17 cellular contexts compared by ENCODE assay signal in genomic region chr10:133159611-133159949, GRCh38. TPM values are rescaled to one million over a fixed set of nuclear protein-coding genes. Genes with fewer than 3 reads are reported as not detected.
DNase-seq lines count a peak whose midpoint lies in the region; ATAC-seq, FAIRE-seq and TF ChIP-seq lines count a peak whose summit lies in the region.
"Had no signal": no experiment of that assay in that cellular context is flagged by ENCODE, and none has a peak within 500 bp of the region (broad histone marks: within the 10 kb centered on the region; RNA-seq: fewer than 3 reads in every experiment).

No MANE protein-coding gene starts in this region.

- peak overlapping the region; percentile 57 to 90 for H3K4me2 ChIP-seq in H1 (ENCODE audit: insufficient read depth in 1 of 2, low read depth in 2 of 2, low read length in 2 of 2)
- H3K4me2 ChIP-seq in osteoblast (ENCODE audit: insufficient read depth, low read length): no peak overlapping the region

- intact Hi-C loops in right cardiac atrium (cut with DNase I) (no loop called here), cardiac septum (cut with DNase I) (no loop called here), vagina (cut with DNase I) (no loop called here)

- CTCF ChIA-PET in H1 (lab: Charles Lee; ENCODE audit: partially characterized antibody): interaction anchor here (0.6 to 3.0 kb wide), 7 partner anchors 13 to 442 kb away, joined by 3 to 20 read pairs (median 4); no protein-coding TSS in a partner anchor

- no peak overlapping the region for H3K27ac ChIP-seq in right cardiac atrium (ENCODE audit: low read length)
- no peak overlapping the region for H3K27ac ChIP-seq in H1 (ENCODE audit: low read depth, low read length)
- no peak overlapping the region for H3K27ac ChIP-seq in osteoblast (ENCODE audit: low read depth, low read length)
- H3K27ac ChIP-seq in vagina: no peak overlapping the region
- H3K27ac ChIP-seq: epithelial cell of prostate had no signal

- peaks cover 0 to 6% (median 2%) of the 10 kb centered on the region in 4 experiments; a peak in 2 of 8 replicates for H3K36me3 ChIP-seq in H1 (ENCODE audit: control insufficient read depth in 2 of 4, insufficient read depth in 4 of 4, low read length in 3 of 4)
- no peaks in the 10 kb centered on the region for H3K36me3 ChIP-seq in osteoblast (ENCODE audit: insufficient read depth, low read length)
- no peaks in the 10 kb centered on the region for H3K36me3 ChIP-seq in vagina

- TF ChIP-seq CTCF in H1 (IDR thresholded peaks at IDR 0.05; ENCODE audit: control extremely low read depth in 1 of 3, insufficient read depth in 1 of 3, low read depth in 1 of 3, low read length in 3 of 3): no peak
- no peak for TF ChIP-seq CTCF in osteoblast (IDR thresholded peaks at IDR 0.05; ENCODE audit: extremely low read depth, low read depth, low read length)
- TF ChIP-seq CTCF in vagina (IDR thresholded peaks at IDR 0.05): no peak

- ATAC-seq in right cardiac atrium: no peak

- no peak for TF ChIP-seq RAD21 in H1 (IDR thresholded peaks at IDR 0.05 in 1 of 2, conservative IDR thresholded peaks at IDR 0.05 in 1 of 2; ENCODE audit: low read depth in 2 of 2, low read length in 2 of 2)

- peaks cover 0 to 10% of the 10 kb centered on the region in 2 experiments; a peak in 1 of 4 replicates for H3K79me2 ChIP-seq in H1 (ENCODE audit: control insufficient read depth in 1 of 2, insufficient read depth in 2 of 2, low read length in 2 of 2)
- no peaks in the 10 kb centered on the region for H3K79me2 ChIP-seq in osteoblast (ENCODE audit: insufficient read depth, low read length)

- no peaks in the 10 kb centered on the region for H3K27me3 ChIP-seq in right cardiac atrium (ENCODE audit: control insufficient read depth, insufficient read depth)
- peaks cover 0 to 5% (median 0%) of the 10 kb centered on the region in 4 experiments; a peak in 2 of 7 replicates for H3K27me3 ChIP-seq in H1 (replicated peaks in 1 of 4; ENCODE audit: control insufficient read depth in 3 of 4, extremely low read depth in 1 of 4, insufficient read depth in 3 of 4, low read length in 3 of 4)
- peaks cover 13% of the 10 kb centered on the region for H3K27me3 ChIP-seq in osteoblast (ENCODE audit: insufficient read depth, low read length)
- no peaks in the 10 kb centered on the region for H3K27me3 ChIP-seq in vagina

- TF ChIP-seq POLR2A in H1 (IDR thresholded peaks at IDR 0.05; ENCODE audit: control extremely low read depth in 1 of 2, low read depth in 2 of 2, low read length in 2 of 2) (no peak), vagina (IDR thresholded peaks at IDR 0.05) (no peak)

- no peak overlapping the region for H3K4ac ChIP-seq in H1 (replicated peaks; ENCODE audit: insufficient read length, low read depth, low read length)

- no peak overlapping the region for H3K14ac ChIP-seq in H1 (ENCODE audit: insufficient read length)

- peaks cover 10% of the 10 kb centered on the region for H3K79me1 ChIP-seq in H1 (ENCODE audit: low read depth, low read length)

- no peak overlapping the region for H4K5ac ChIP-seq in H1 (ENCODE audit: insufficient read length, low read depth, low read length)

- in situ Hi-C loops in G401 (cut with HindIII; ENCODE audit: low sequenced_read_pairs): loop anchor here (10.0 kb wide), 1 partner anchor 105 kb away; no protein-coding TSS in a partner anchor

- peaks cover 0 to 7% of the 10 kb centered on the region in 2 experiments for H4K20me1 ChIP-seq in H1 (replicated peaks in 1 of 2; ENCODE audit: control insufficient read depth in 1 of 2, insufficient read depth in 2 of 2, low read length in 2 of 2)
- no peaks in the 10 kb centered on the region for H4K20me1 ChIP-seq in osteoblast (ENCODE audit: insufficient read depth, low read length)

- no peak overlapping the region for H2BK120ac ChIP-seq in H1 (replicated peaks; ENCODE audit: low read depth, low read length)

- H2BK15ac ChIP-seq in H1 (ENCODE audit: low read length): no peak overlapping the region

- no peak overlapping the region for H3K9ac ChIP-seq in H1 (replicated peaks in 1 of 4; ENCODE audit: extremely low read depth in 1 of 4, low read depth in 3 of 4, low read length in 3 of 4)

- peak overlapping the region; percentile 70 for H3K4me3 ChIP-seq in right cardiac atrium (ENCODE audit: low read length)
- H3K4me3 ChIP-seq in H1 (ENCODE audit: extremely low read depth in 1 of 4, insufficient read depth in 2 of 4, low read depth in 3 of 4, low read length in 4 of 4): peak overlapping the region in 2 of 4 experiments; percentile 44 to 70; a peak in 3 of 8 replicates
- H3K4me3 ChIP-seq in osteoblast (ENCODE audit: insufficient read depth, low read length): no peak overlapping the region
- peak overlapping the region; percentile 58 to 72 for H3K4me3 ChIP-seq in vagina

- peak overlapping the region; percentile 80; the same call in 1 of the 2 replicates for H3K18ac ChIP-seq in H1 (ENCODE audit: extremely low read depth, low read length)

- H2AFZ ChIP-seq in H1 (ENCODE audit: low read length) (no peak overlapping the region), osteoblast (ENCODE audit: low read length) (no peak overlapping the region)

- H3K56ac ChIP-seq in H1 (replicated peaks; ENCODE audit: insufficient read length, low read depth, low read length): no peak overlapping the region

- no peak overlapping the region for H2AK5ac ChIP-seq in H1 (ENCODE audit: low read depth, low read length)

- H3K23me2 ChIP-seq in H1 (ENCODE audit: low read depth, low read length): peaks cover 12% of the 10 kb centered on the region; the same call in 1 of the 2 replicates

- peak overlapping the region; percentile 61; the same call in 1 of the 2 replicates for H2BK20ac ChIP-seq in H1 (ENCODE audit: low read length)

- DNase-seq in right cardiac atrium (no peak), cardiac septum (ENCODE audit: low spot score) (no peak), H1 (ENCODE audit: low read depth in 1 of 2, low spot score in 2 of 2) (no peak), osteoblast (ENCODE audit: insufficient read length, low spot score, missing footprints) (peak; percentile 85), vagina (ENCODE audit: extremely low spot score in 2 of 2) (no peak), NOMO-1 (lab: John Stamatoyannopoulos, UW; ENCODE audit: unreplicated experiment in 2 of 2) (no peak), G401 (ENCODE audit: low spot score) (no peak), urothelium cell line (ENCODE audit: low spot score) (no peak)
- DNase-seq: CD4-positive, alpha-beta T cell; foreskin melanocyte; MM.1S; NCI-H1694; NK-92 treated with Interleukin-12 subunit alpha and Interleukin-12 subunit beta, amount 100 ng/mL, for 24 hours; stimulated activated CD4-positive, alpha-beta T cell treated with anti-CD3 and anti-CD28 coated beads, Interleukin-4, amount 100 ng/mL, for 4 hours had no signal

- H3K4me1 ChIP-seq in right cardiac atrium (ENCODE audit: control insufficient read depth, insufficient read depth, low read length): no peaks in the 10 kb centered on the region
- H3K4me1 ChIP-seq in H1 (replicated peaks in 1 of 4; ENCODE audit: control insufficient read depth in 3 of 4, insufficient read depth in 4 of 4, low read length in 3 of 4): peaks cover 3 to 47% (median 23%) of the 10 kb centered on the region in 4 experiments
- H3K4me1 ChIP-seq in osteoblast (ENCODE audit: insufficient read depth, low read length): no peaks in the 10 kb centered on the region
- peaks cover 16% of the 10 kb centered on the region for H3K4me1 ChIP-seq in vagina

- POLR2A ChIA-PET in H1 (lab: Charles Lee; ENCODE audit: partially characterized antibody): interaction anchor here (0.6 to 1.7 kb wide), 7 partner anchors 8 to 264 kb away, joined by 3 to 5 read pairs (median 3); no protein-coding TSS in a partner anchor

- H4K8ac ChIP-seq in H1 (ENCODE audit: extremely low read depth, insufficient read depth, low read length): no peak overlapping the region; the same call in 1 of the 2 replicates

- peak overlapping the region; percentile 63; the same call in 1 of the 2 replicates for H2BK12ac ChIP-seq in H1 (ENCODE audit: low read depth, low read length)

- peak overlapping the region; percentile 81; the same call in 1 of the 2 replicates for H2BK5ac ChIP-seq in H1 (ENCODE audit: low read depth, low read length)

- H3K23ac ChIP-seq in H1 (ENCODE audit: insufficient read length): no peak overlapping the region

- FAIRE-seq in H1 (lab: Jason Lieb, UNC): no peak
- FAIRE-seq in urothelium cell line (lab: Jason Lieb, UNC): no peak
- FAIRE-seq: A204.1 had no signal

- WGBS in right cardiac atrium: 12% methylated on average over 17 of the region's 18 CpGs
- 40% methylated on average over 4 of the region's 18 CpGs; no CpG with 5 or more reads in 1 of the 2 experiments for WGBS in H1 (ENCODE audit: extremely low coverage in 1 of 2, insufficient coverage in 1 of 2, insufficient read length in 1 of 2, insufficient replicate concordance in 2 of 2, low coverage in 1 of 2, low lambda C conversion rate in 2 of 2, missing lambda C conversion rate in 1 of 2), 2 experiments

- H4K91ac ChIP-seq in H1 (replicated peaks; ENCODE audit: insufficient read length, low read length): no peak overlapping the region

- no peak for TF ChIP-seq EP300 in H1 (IDR thresholded peaks at IDR 0.05; ENCODE audit: borderline replicate concordance in 1 of 2, low read depth in 2 of 2, low read length in 2 of 2)

- H3K9me3 ChIP-seq in right cardiac atrium (ENCODE audit: control insufficient read depth, low read length) (no peaks in the 10 kb centered on the region), H1 (ENCODE audit: insufficient read depth in 2 of 2, low read depth in 1 of 2, low read length in 1 of 2) (no peaks in the 10 kb centered on the region), osteoblast (ENCODE audit: low read depth, low read length) (no peaks in the 10 kb centered on the region), vagina (no peaks in the 10 kb centered on the region)

TF ChIP-seq in H1, 55 proteins besides CTCF, POLR2A, EP300 and RAD21 (continues in another document):
- no peak for TF ChIP-seq NANOG (IDR thresholded peaks at IDR 0.05; ENCODE audit: insufficient read depth, low read depth, low read length, poor library complexity, severe bottlenecking)
- TF ChIP-seq KDM1A (IDR thresholded peaks at IDR 0.05; ENCODE audit: borderline replicate concordance, low read length): no peak
- no peak for TF ChIP-seq SRF (IDR thresholded peaks at IDR 0.05; ENCODE audit: low read depth, low read length)

RNA-seq across cellular contexts. Expression of gene KNDC1, which starts 0.4 kb away (rescaled TPM):
- total RNA-seq in right cardiac atrium (1 to 10 TPM in 2 of 4 donors, under 1 TPM in 2; 0.41 to 1.4 (median 0.91) TPM), cardiac septum (0.05 TPM), osteoblast (under 0.01 TPM in 1 of 2 replicates, not detected in the other), vagina (3.4 TPM)
- polyA plus RNA-seq in right cardiac atrium (0.23 TPM), H1 (2011; rRNA removed) (7.5 and 10.4 TPM in 2 replicates)
- 16.7 and 19.3 TPM in 2 replicates for total RNA-seq in H1 (2021; fragmentation: NEBNext Ultra II Directional; extraction: Animal tissue kit (Norgen Biotek cat#: 25700))
- 8.2 TPM for polyA plus RNA-seq in H1 (2011; cell fraction: cytosol; rRNA removed)
- polyA plus RNA-seq in H1 (2011; cell fraction: nucleus; rRNA removed): 24.2 TPM
- 10.6 to 18.0 TPM (median 14.3 TPM) in 4 replicates for polyA plus RNA-seq in H1 (2012, experiment 1 of 2)
- 7.0 TPM for polyA plus RNA-seq in H1 (2012, experiment 2 of 2)
- 6.2 TPM for polyA plus RNA-seq in H1 (2013, experiment 1 of 2)
- polyA plus RNA-seq in H1 (2013, experiment 2 of 2): 5.8 TPM
- polyA minus RNA-seq in H1 (2011; rRNA and poly(A)+ RNA removed): 14.2 and 17.3 TPM in 2 replicates
- polyA minus RNA-seq in H1 (2011; cell fraction: cytosol; rRNA and poly(A)+ RNA removed): 9.8 TPM
- polyA minus RNA-seq in H1 (2011; cell fraction: nucleus; rRNA and poly(A)+ RNA removed): 27.6 TPM
- total RNA-seq in G401 (2014; rRNA removed; shearing (Covaris generic)): 0.47 and 4.0 TPM in 2 replicates
- total RNA-seq: CD4-positive, alpha-beta T cell; dermis blood vessel endothelial cell had no signal
